In genomic region chr1:197763307-197763706, GRCh38 we compare ENCODE assay signal across 16 cellular contexts.
"Had no signal": no experiment of that assay in that cellular context is flagged by ENCODE, and none has a peak within 500 bp of the region (broad histone marks: within the 10 kb centered on the region; RNA-seq: fewer than 3 reads in every experiment).

No MANE protein-coding gene starts in this region.

- FAIRE-seq: pancreas had no signal

- H3K27me3 Mint-ChIP-seq: activated CD4-positive, alpha-beta memory T cell treated with anti-CD3 and anti-CD28 coated beads, Interleukin-2, amount 10 ng/mL, durations not matched to agents 7 days and 5 days; activated CD4-positive, alpha-beta T cell treated with anti-CD3 and anti-CD28 coated beads for 36 hours; effector memory CD8-positive, alpha-beta T cell; naive thymus-derived CD4-positive, alpha-beta T cell; stimulated activated naive CD8-positive, alpha-beta T cell treated with anti-CD3 and anti-CD28 coated beads, Interleukin-15, amount 100 ng/mL, for 72 hours; type B pancreatic cell had no signal

- H3K27ac ChIP-seq: breast epithelium, pancreas, sigmoid colon had no signal

- DNase-seq: activated CD4-positive, alpha-beta memory T cell treated with anti-CD3 and anti-CD28 coated beads, Interleukin-2, amount 10 ng/mL, durations not matched to agents 7 days and 5 days; activated CD4-positive, alpha-beta T cell treated with anti-CD3 and anti-CD28 coated beads for 36 hours; activated T-cell treated with anti-CD3 and anti-CD28 coated beads, Interleukin-2, amount 50 U/mL, for 48 hours; aorta; dermis blood vessel endothelial cell; effector memory CD8-positive, alpha-beta T cell; islet precursor cell; naive thymus-derived CD4-positive, alpha-beta T cell; pancreas; sigmoid colon; stimulated activated CD4-positive, alpha-beta T cell treated with anti-CD3 and anti-CD28 coated beads, Interleukin-1b, Interleukin-23, amount 100 ng/mL, for 48 hours; stimulated activated naive CD8-positive, alpha-beta T cell treated with anti-CD3 and anti-CD28 coated beads, Interleukin-15, amount 100 ng/mL, for 72 hours had no signal

- H3K36me3 ChIP-seq: breast epithelium, pancreas, sigmoid colon had no signal

- H3K9me3 Mint-ChIP-seq: activated CD4-positive, alpha-beta memory T cell treated with anti-CD3 and anti-CD28 coated beads, Interleukin-2, amount 10 ng/mL, durations not matched to agents 7 days and 5 days; effector memory CD8-positive, alpha-beta T cell; stimulated activated naive CD8-positive, alpha-beta T cell treated with anti-CD3 and anti-CD28 coated beads, Interleukin-15, amount 100 ng/mL, for 72 hours; T-helper 1 cell treated with Interleukin-12 subunit alpha and Interleukin-12 subunit beta and Interleukin-4 antibody, amounts not matched to agents 30 μg/mL and 1 μg/mL, for 36 hours; type B pancreatic cell had no signal

- H3K4me3 ChIP-seq: breast epithelium, lung, pancreas, sigmoid colon had no signal

- H3K9me3 ChIP-seq: breast epithelium, pancreas, sigmoid colon had no signal

- H3K4me1 ChIP-seq: breast epithelium had no signal

- H3K27ac Mint-ChIP-seq: effector memory CD8-positive, alpha-beta T cell; stimulated activated naive CD8-positive, alpha-beta T cell treated with anti-CD3 and anti-CD28 coated beads, Interleukin-15, amount 100 ng/mL, for 72 hours; T-helper 1 cell treated with Interleukin-12 subunit alpha and Interleukin-12 subunit beta and Interleukin-4 antibody, amounts not matched to agents 30 μg/mL and 1 μg/mL, for 36 hours; type B pancreatic cell had no signal

- ATAC-seq: effector memory CD8-positive, alpha-beta T cell; naive thymus-derived CD4-positive, alpha-beta T cell; pancreas; stimulated activated naive CD8-positive, alpha-beta T cell treated with anti-CD3 and anti-CD28 coated beads, Interleukin-15, amount 100 ng/mL, for 72 hours had no signal

- H3K4me3 Mint-ChIP-seq: activated CD4-positive, alpha-beta memory T cell treated with anti-CD3 and anti-CD28 coated beads, Interleukin-2, amount 10 ng/mL, durations not matched to agents 7 days and 5 days; activated CD4-positive, alpha-beta T cell treated with anti-CD3 and anti-CD28 coated beads for 36 hours; effector memory CD8-positive, alpha-beta T cell; stimulated activated naive CD8-positive, alpha-beta T cell treated with anti-CD3 and anti-CD28 coated beads, Interleukin-15, amount 100 ng/mL, for 72 hours; T-helper 1 cell treated with Interleukin-12 subunit alpha and Interleukin-12 subunit beta and Interleukin-4 antibody, amounts not matched to agents 30 μg/mL and 1 μg/mL, for 36 hours; type B pancreatic cell had no signal

- H3K27me3 ChIP-seq: breast epithelium, pancreas, sigmoid colon had no signal
